28 cellular contexts compared by ENCODE assay signal in genomic region chr3:36926292-36926897, GRCh38.
"Had no signal": no experiment of that assay in that cellular context is flagged by ENCODE, and none has a peak within 500 bp of the region (broad histone marks: within the 10 kb centered on the region; RNA-seq: fewer than 3 reads in every experiment).

No MANE protein-coding gene starts in this region.

- H3K27ac ChIP-seq: esophagus muscularis mucosa, foreskin keratinocyte, skin epidermis, thoracic aorta, WERI-Rb-1 had no signal

- H3K27me3 ChIP-seq: esophagus muscularis mucosa, foreskin keratinocyte had no signal

- H3K4me3 ChIP-seq: esophagus muscularis mucosa, skin epidermis, thoracic aorta had no signal

- H3K27me3 Mint-ChIP-seq: activated naive CD4-positive, alpha-beta T cell treated with anti-CD3 and anti-CD28 coated beads, Interleukin-2, amount 50 U/mL, for 24 hours; activated naive CD8-positive, alpha-beta T cell treated with anti-CD3 and anti-CD28 coated beads, Interleukin-2, amount 50 U/mL, for 24 hours; activated T-helper 17 cell treated with anti-CD3 and anti-CD28 coated beads, Interleukin-2, amount 50 U/mL, for 72 hours; naive thymus-derived CD8-positive, alpha-beta T cell; stimulated activated naive CD8-positive, alpha-beta T cell treated with anti-CD3 and anti-CD28 coated beads, Interleukin-15, Interleukin-2, amounts not matched to agents 100 ng/mL and 50 ng/mL, for 24 hours; T-helper 17 cell had no signal

- H3K9me3 ChIP-seq: esophagus muscularis mucosa, thoracic aorta had no signal

- H3K4me1 ChIP-seq: esophagus muscularis mucosa, foreskin keratinocyte had no signal

- H3K27ac Mint-ChIP-seq: activated naive CD4-positive, alpha-beta T cell treated with anti-CD3 and anti-CD28 coated beads, Interleukin-2, amount 50 U/mL, for 24 hours; activated naive CD8-positive, alpha-beta T cell treated with anti-CD3 and anti-CD28 coated beads, Interleukin-2, amount 50 U/mL, for 24 hours; activated T-helper 17 cell treated with anti-CD3 and anti-CD28 coated beads, Interleukin-2, amount 50 U/mL, for 72 hours; stimulated activated naive CD8-positive, alpha-beta T cell treated with anti-CD3 and anti-CD28 coated beads, Interleukin-15, Interleukin-2, amounts not matched to agents 100 ng/mL and 50 ng/mL, for 24 hours; T-helper 17 cell had no signal

- ATAC-seq: activated CD4-positive, CD25-positive, alpha-beta regulatory T cell treated with anti-CD3 and anti-CD28 coated beads, Interleukin-2, amount 50 U/mL, for 24 hours; activated naive CD8-positive, alpha-beta T cell treated with anti-CD3 and anti-CD28 coated beads, Interleukin-2, amount 50 U/mL, for 24 hours; activated T-cell treated with anti-CD3 and anti-CD28 coated beads, Interleukin-2, amount 50 U/mL, for 4 hours; activated T-helper 17 cell treated with anti-CD3 and anti-CD28 coated beads, Interleukin-2, amount 50 U/mL, for 72 hours; foreskin keratinocyte; naive thymus-derived CD8-positive, alpha-beta T cell; sciatic nerve; T-helper 17 cell had no signal

- H3K4me3 Mint-ChIP-seq: activated naive CD4-positive, alpha-beta T cell treated with anti-CD3 and anti-CD28 coated beads, Interleukin-2, amount 50 U/mL, for 24 hours; activated naive CD8-positive, alpha-beta T cell treated with anti-CD3 and anti-CD28 coated beads, Interleukin-2, amount 50 U/mL, for 24 hours; activated T-cell treated with anti-CD3 and anti-CD28 coated beads, Interleukin-2, amount 50 U/mL, for 4 hours; activated T-helper 17 cell treated with anti-CD3 and anti-CD28 coated beads, Interleukin-2, amount 50 U/mL, for 72 hours; naive thymus-derived CD8-positive, alpha-beta T cell; stimulated activated naive CD8-positive, alpha-beta T cell treated with anti-CD3 and anti-CD28 coated beads, Interleukin-15, Interleukin-2, amounts not matched to agents 100 ng/mL and 50 ng/mL, for 24 hours; T-helper 17 cell had no signal

- DNase-seq: activated CD4-positive, alpha-beta T cell treated with anti-CD3 and anti-CD28 coated beads for 48 hours; activated CD4-positive, alpha-beta T cell treated with anti-CD3 and anti-CD28 coated beads, Interleukin-2, amount 50 U/mL, for 48 hours; activated CD8-positive, alpha-beta memory T cell treated with anti-CD3 and anti-CD28 coated beads, Interleukin-2, amount 50 U/mL, for 4 hours; activated gamma-delta T cell treated with Interleukin-2 at 50 U/mL for 16 hours; activated naive CD8-positive, alpha-beta T cell treated with anti-CD3 and anti-CD28 coated beads, Interleukin-2, amount 50 U/mL, for 24 hours; activated T-cell treated with anti-CD3 and anti-CD28 coated beads, Interleukin-2, amount 50 U/mL, for 4 hours; amygdala; central memory CD4-positive, alpha-beta T cell; foreskin keratinocyte; left ventricle myocardium superior; mammary epithelial cell; midbrain; naive thymus-derived CD8-positive, alpha-beta T cell; posterior cingulate gyrus; stimulated activated CD4-positive, alpha-beta T cell treated with anti-CD3 and anti-CD28 coated beads, Interleukin-12 subunit alpha, Interleukin-12 subunit beta, amount 100 ng/mL, for 4 hours; stimulated activated CD4-positive, alpha-beta T cell treated with anti-CD3 and anti-CD28 coated beads, Interleukin-4, amount 100 ng/mL, for 1 hour; T-helper 17 cell; T1000; trophoblast cell; WERI-Rb-1 had no signal

- H3K36me3 ChIP-seq: thoracic aorta, WERI-Rb-1 had no signal
